In genomic region chr19:44748426-44749254, GRCh38 we compare ENCODE assay signal across 8 cellular contexts. TPM values are rescaled to one million over a fixed set of nuclear protein-coding genes. Genes with fewer than 3 reads are reported as not detected.
A peak's percentile ranks its signal among the peaks of the same experiment; 100 is the strongest.
DNase-seq lines count a peak whose midpoint lies in the region; ATAC-seq and TF ChIP-seq lines count a peak whose summit lies in the region.

BCL3 (plus strand) TSS chr19:44748708; CDS start chr19:44748791, 83 bp downstream.

- peaks cover 38% of the 10 kb centered on the region for H3K36me3 Mint-ChIP-seq in activated naive CD4-positive, alpha-beta T cell treated with anti-CD3 and anti-CD28 coated beads, Interleukin-2, amount 10 ng/mL, durations not matched to agents 7 days and 5 days

- peak within 1 kb of the TSS; percentile 91 for H3K4me3 Mint-ChIP-seq in activated naive CD4-positive, alpha-beta T cell treated with anti-CD3 and anti-CD28 coated beads, Interleukin-2, amount 10 ng/mL, durations not matched to agents 7 days and 5 days

- peak; percentile 85 for DNase-seq in GM06990 (ENCODE audit: extremely low read depth, insufficient read length)
- no peak for DNase-seq in HFF-Myc (ENCODE audit: extremely low read depth, low read depth)
- peak; percentile 66 to 67 for DNase-seq in SJCRH30
- DNase-seq in activated naive CD4-positive, alpha-beta T cell treated with anti-CD3 and anti-CD28 coated beads, Interleukin-2, amount 10 ng/mL, durations not matched to agents 7 days and 5 days, result peak; percentile 82
- peak; percentile 94 for DNase-seq in cardiac septum (ENCODE audit: low spot score)
- peak; percentile 84 to 85 for DNase-seq in psoas muscle
- DNase-seq in cerebellar nuclear complex (lab: John Stamatoyannopoulos, UW), result no peak

- H3K4me3 ChIP-seq in GM06990 (replicated peaks; ENCODE audit: low read depth, low read length) (peak within 1 kb of the TSS; percentile 81), HFF-Myc (replicated peaks; ENCODE audit: low read depth, low read length) (peak within 1 kb of the TSS; percentile 57), SJCRH30 (peak within 1 kb of the TSS; percentile 75), psoas muscle (peak within 1 kb of the TSS; percentile 97)

- TF ChIP-seq CTCF in GM06990 (IDR thresholded peaks at IDR 0.05; ENCODE audit: insufficient read depth, low read length, poor library complexity, severe bottlenecking), result no peak
- no peak for TF ChIP-seq CTCF in HFF-Myc (IDR thresholded peaks at IDR 0.05; ENCODE audit: low read depth, low read length, missing control alignments)
- TF ChIP-seq CTCF in psoas muscle (IDR thresholded peaks at IDR 0.05), result peak; percentile 9

- H3K27ac Mint-ChIP-seq in activated naive CD4-positive, alpha-beta T cell treated with anti-CD3 and anti-CD28 coated beads, Interleukin-2, amount 10 ng/mL, durations not matched to agents 7 days and 5 days, result peak within 1 kb of the TSS; percentile 92

- H3K27me3 Mint-ChIP-seq in activated naive CD4-positive, alpha-beta T cell treated with anti-CD3 and anti-CD28 coated beads, Interleukin-2, amount 10 ng/mL, durations not matched to agents 7 days and 5 days, result peaks cover 31% of the 10 kb centered on the region

- H3K9me3 ChIP-seq in SJCRH30 (replicated peaks) (no peaks in the 10 kb centered on the region), psoas muscle (no peaks in the 10 kb centered on the region)

- H3K9me3 Mint-ChIP-seq in activated naive CD4-positive, alpha-beta T cell treated with anti-CD3 and anti-CD28 coated beads, Interleukin-2, amount 10 ng/mL, durations not matched to agents 7 days and 5 days, result no peaks in the 10 kb centered on the region

- CTCF ChIA-PET in activated naive CD4-positive, alpha-beta T cell treated with anti-CD3 and anti-CD28 coated beads, Interleukin-2, amount 10 ng/mL, durations not matched to agents 7 days and 5 days (lab: Charles Lee), result interaction anchor here (1.3 to 1.9 kb wide), 3 partner anchors 20 to 24 kb away, joined by 3 to 15 read pairs (median 10); no protein-coding TSS in a partner anchor

- H3K27me3 ChIP-seq in GM06990 (replicated peaks; ENCODE audit: control insufficient read depth, insufficient read depth, low read length) (no peaks in the 10 kb centered on the region), SJCRH30 (no peaks in the 10 kb centered on the region), psoas muscle (ENCODE audit: insufficient read depth in 3 of 3, low read length in 2 of 3) (no peaks in the 10 kb centered on the region)

- ATAC-seq in psoas muscle (peak; percentile 46 to 65 (median 54)), HG02970 (IDR thresholded peaks at IDR 0.05; ENCODE audit: low FRiP score, unreplicated experiment) (no peak)

- WGBS in psoas muscle, 3 donors, result 1% methylated on average over 22 to 79 of the region's 88 CpGs

- H3K4me1 Mint-ChIP-seq in activated naive CD4-positive, alpha-beta T cell treated with anti-CD3 and anti-CD28 coated beads, Interleukin-2, amount 10 ng/mL, durations not matched to agents 7 days and 5 days, result peaks cover 72% of the 10 kb centered on the region

- peaks cover 19% of the 10 kb centered on the region for H3K4me1 ChIP-seq in SJCRH30
- peaks cover 42% of the 10 kb centered on the region for H3K4me1 ChIP-seq in psoas muscle

- intact Hi-C loops in cardiac septum (cut with DNase I) (no loop called here), psoas muscle (cut with DNase I) (loop anchor here in 1 of 2 donors (10.0 kb wide), 1 partner anchor 1036 kb away; the partner anchor contains the start of gene DMPK)

- H3K36me3 ChIP-seq in GM06990 (ENCODE audit: control insufficient read depth, insufficient read depth, low read length) (peaks cover 4% of the 10 kb centered on the region), SJCRH30 (no peaks in the 10 kb centered on the region), psoas muscle (ENCODE audit: insufficient read depth in 1 of 2, low read depth in 1 of 2) (peaks cover 3 to 36% of the 10 kb centered on the region in 2 donors)

- peak within 1 kb of the TSS; percentile 63 for H3K27ac ChIP-seq in SJCRH30
- H3K27ac ChIP-seq in psoas muscle, result peak within 1 kb of the TSS; percentile 94

RNA-seq across cellular contexts. Expression of gene BCL3, which starts in this region (rescaled TPM):
- 7.3 and 10.0 TPM in 2 replicates for total RNA-seq in SJCRH30 (2014; rRNA removed; shearing (Covaris generic))
- 41.5 TPM for total RNA-seq in cardiac septum
- 10 to 100 TPM; 13.3 to 36.4 (median 25.3) TPM for total RNA-seq in psoas muscle
- polyA plus RNA-seq in psoas muscle, result 10 to 100 TPM in 1 of 3 donors, 1 to 10 TPM in 2; 5.7 to 13.2 (median 7.8) TPM

Comparison
In these comparisons a context has a peak if more than half of its experiments do, and no peak if none do; other contexts are left out.
1. DNase-seq: peak in GM06990 (single experiment), SJCRH30 (2 of 2), activated naive CD4-positive, alpha-beta T cell treated with anti-CD3 and anti-CD28 coated beads, Interleukin-2, amount 10 ng/mL, durations not matched to agents 7 days and 5 days (single experiment), cardiac septum (single experiment) and psoas muscle (2 of 2); none in HFF-Myc (single experiment) and cerebellar nuclear complex (0 of 2).
2. Peak in every context shown above with its lines, with median percentiles within 50 percentile points of each other: H3K4me3 ChIP-seq.